Comparison of ENCODE assay signal across 11 cellular contexts in genomic region chr12:20798561-20798960, GRCh38. TPM values are rescaled to one million over a fixed set of nuclear protein-coding genes. Genes with fewer than 3 reads are reported as not detected.
DNase-seq lines count a peak whose midpoint lies in the region; ATAC-seq, FAIRE-seq and TF ChIP-seq lines count a peak whose summit lies in the region.
"Had no signal": no experiment of that assay in that cellular context is flagged by ENCODE, and none has a peak within 500 bp of the region (broad histone marks: within the 10 kb centered on the region; RNA-seq: fewer than 3 reads in every experiment).

No MANE protein-coding gene starts in this region.

- H3K27me3 Mint-ChIP-seq in activated CD8-positive, alpha-beta T cell treated with anti-CD3 and anti-CD28 coated beads for 36 hours, result no peaks in the 10 kb centered on the region
- H3K27me3 Mint-ChIP-seq: activated naive CD8-positive, alpha-beta T cell had no signal

- H3K27ac ChIP-seq in small intestine (ENCODE audit: low read depth in 1 of 2, low read length in 1 of 2), result no peak overlapping the region

- no peaks in the 10 kb centered on the region for H3K36me3 Mint-ChIP-seq in activated CD8-positive, alpha-beta T cell treated with anti-CD3 and anti-CD28 coated beads for 36 hours (ENCODE audit: low read depth)
- H3K36me3 Mint-ChIP-seq: activated naive CD8-positive, alpha-beta T cell had no signal

- no peak for TF ChIP-seq CTCF in GM13976 (IDR thresholded peaks at IDR 0.05; ENCODE audit: borderline replicate concordance, control extremely low read depth, extremely low read depth, insufficient read depth, missing control alignments)
- no peak for TF ChIP-seq CTCF in activated CD8-positive, alpha-beta T cell treated with anti-CD3 and anti-CD28 coated beads for 36 hours (IDR thresholded peaks at IDR 0.05)

- DNase-seq in HT-29 (ENCODE audit: low spot score) (peak; percentile 66), RPMI8226 (peak; percentile 69), glomerular endothelial cell (ENCODE audit: extremely low read depth, low read depth, low spot score) (peak; percentile 14), small intestine (peak; percentile 25), GM13976 (ENCODE audit: low spot score) (no peak), 8988T (no peak), UCSD-AML1 (lab: John Stamatoyannopoulos, UW; ENCODE audit: unreplicated experiment) (no peak)
- DNase-seq in activated CD8-positive, alpha-beta T cell treated with anti-CD3 and anti-CD28 coated beads for 36 hours, result no peak

- in situ Hi-C loops in GM13976 (cut with MboI; ENCODE audit: low sequenced_read_pairs, unreplicated experiment), result no loop called here

- H3K4me1 Mint-ChIP-seq in activated CD8-positive, alpha-beta T cell treated with anti-CD3 and anti-CD28 coated beads for 36 hours (ENCODE audit: low read depth), result no peaks in the 10 kb centered on the region

- FAIRE-seq in small intestine (lab: Jason Lieb, UNC), result no peak

- intact Hi-C loops in activated CD8-positive, alpha-beta T cell treated with anti-CD3 and anti-CD28 coated beads for 36 hours (cut with micrococcal nuclease), result no loop called here

- no peak overlapping the region for H3K4me3 ChIP-seq in small intestine (ENCODE audit: low read depth in 1 of 2, low read length in 2 of 2)

- POLR2A ChIA-PET in activated CD8-positive, alpha-beta T cell treated with anti-CD3 and anti-CD28 coated beads for 36 hours (lab: Charles Lee), result no interaction called here

- H3K4me3 Mint-ChIP-seq in activated CD8-positive, alpha-beta T cell treated with anti-CD3 and anti-CD28 coated beads for 36 hours, result no peak overlapping the region
- H3K4me3 Mint-ChIP-seq: activated naive CD8-positive, alpha-beta T cell had no signal

- H3K9me3 Mint-ChIP-seq in activated CD8-positive, alpha-beta T cell treated with anti-CD3 and anti-CD28 coated beads for 36 hours, result no peaks in the 10 kb centered on the region

- H3K27ac Mint-ChIP-seq in activated CD8-positive, alpha-beta T cell treated with anti-CD3 and anti-CD28 coated beads for 36 hours, result no peak overlapping the region
- H3K27ac Mint-ChIP-seq: activated naive CD8-positive, alpha-beta T cell had no signal

- no peaks in the 10 kb centered on the region for H3K4me1 ChIP-seq in small intestine (ENCODE audit: control insufficient read depth in 2 of 2, insufficient read depth in 1 of 2, low read depth in 1 of 2, low read length in 1 of 2)

- no peak for ATAC-seq in activated CD8-positive, alpha-beta T cell treated with anti-CD3 and anti-CD28 coated beads for 36 hours

- no peaks in the 10 kb centered on the region for H3K36me3 ChIP-seq in small intestine (ENCODE audit: control insufficient read depth in 2 of 2, insufficient read depth in 2 of 2, low read length in 2 of 2)

- H3K9me3 ChIP-seq in small intestine (ENCODE audit: control insufficient read depth, low read depth), result no peaks in the 10 kb centered on the region

- no peaks in the 10 kb centered on the region for H3K27me3 ChIP-seq in small intestine (ENCODE audit: control insufficient read depth in 2 of 2, insufficient read depth in 2 of 2, low read length in 2 of 2)

- CTCF ChIA-PET in activated CD8-positive, alpha-beta T cell treated with anti-CD3 and anti-CD28 coated beads for 36 hours (lab: Charles Lee), result interaction anchor here (0.7 kb wide), 1 partner anchor 155 kb away, joined by 3 read pairs; no protein-coding TSS in a partner anchor

- WGBS in small intestine, 3 donors, result 14 to 20% (median 15%) methylated on average over 1 of the region's 1 CpG

RNA-seq across cellular contexts. Expression of gene SLCO1B3, which starts 11.9 kb away (rescaled TPM):
- total RNA-seq in HT-29 (2014; rRNA removed; shearing (Covaris generic)), result 2.6 and 3.2 TPM in 2 replicates
- total RNA-seq in glomerular endothelial cell, result not detected in 2 replicates
- not detected for polyA plus RNA-seq in small intestine
- total RNA-seq in activated CD8-positive, alpha-beta T cell treated with anti-CD3 and anti-CD28 coated beads for 36 hours, result not detected
- total RNA-seq: myocyte, subcutaneous adipose tissue had no signal

Comparison
In these comparisons a context has a peak if more than half of its experiments do, and no peak if none do; other contexts are left out.
1. DNase-seq: peak in HT-29 (single experiment), RPMI8226 (single experiment), glomerular endothelial cell (single experiment) and small intestine (single experiment); none in GM13976 (single experiment), 8988T (single experiment), activated CD8-positive, alpha-beta T cell treated with anti-CD3 and anti-CD28 coated beads for 36 hours (single experiment) and UCSD-AML1 (single experiment).